In the genomic region with DNA sequence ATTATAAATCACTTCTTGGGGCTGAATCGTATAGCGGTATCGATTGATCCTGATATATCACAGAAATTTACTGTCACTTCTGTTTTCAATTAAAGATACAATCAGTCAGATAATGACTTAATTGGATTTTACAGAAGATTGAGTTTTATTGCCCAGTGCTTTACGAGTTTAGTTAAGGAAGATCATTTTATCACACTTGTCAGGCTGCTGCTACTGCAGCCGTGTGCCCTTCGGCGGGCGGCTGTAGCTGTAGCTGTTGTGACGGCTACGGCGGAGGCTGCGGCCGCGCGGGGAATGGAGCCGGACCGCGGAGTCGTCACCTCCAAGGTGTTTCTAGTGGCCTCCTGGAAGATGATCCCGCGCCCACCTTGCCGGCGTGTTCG, we compare ENCODE assay signal across 29 cellular contexts. TPM values are rescaled to one million over a fixed set of nuclear protein-coding genes. Genes with fewer than 3 reads are reported as not detected.
A peak's percentile ranks its signal among the peaks of the same experiment; 100 is the strongest.
DNase-seq lines count a peak whose midpoint lies in the region; ATAC-seq and TF ChIP-seq lines count a peak whose summit lies in the region.
"Had no signal": no experiment of that assay in that cellular context is flagged by ENCODE, and none has a peak within 500 bp of the region (broad histone marks: within the 10 kb centered on the region; RNA-seq: fewer than 3 reads in every experiment).

No MANE protein-coding gene starts in this region.

- peak overlapping the region; percentile 11 for H3K27ac Mint-ChIP-seq in activated CD8-positive, alpha-beta memory T cell treated with anti-CD3 and anti-CD28 coated beads, Interleukin-2, amount 10 ng/mL, durations not matched to agents 7 days and 5 days
- no peak overlapping the region for H3K27ac Mint-ChIP-seq in WTC11
- H3K27ac Mint-ChIP-seq: activated naive CD4-positive, alpha-beta T cell treated with anti-CD3 and anti-CD28 coated beads, Interleukin-2, amount 50 U/mL, for 24 hours; activated T-cell treated with anti-CD3 and anti-CD28 coated beads, Interleukin-2, amount 50 U/mL, for 72 hours; natural killer cell had no signal

- H3K36me3 ChIP-seq in Karpas-422 (ENCODE audit: insufficient read depth, low read length) = no peaks in the 10 kb centered on the region
- H3K36me3 ChIP-seq: prostate gland had no signal

- H3K79me2 ChIP-seq in Karpas-422 (ENCODE audit: low read length) = no peaks in the 10 kb centered on the region

- no peak overlapping the region for H3K27ac ChIP-seq in Karpas-422 (ENCODE audit: low read length)
- H3K27ac ChIP-seq: prostate gland, skin epidermis had no signal

- H3K4me1 ChIP-seq in Karpas-422 (ENCODE audit: low read length) = no peaks in the 10 kb centered on the region
- H3K4me1 ChIP-seq: prostate gland had no signal

- peaks cover 7% of the 10 kb centered on the region for H3K36me3 Mint-ChIP-seq in activated CD8-positive, alpha-beta memory T cell treated with anti-CD3 and anti-CD28 coated beads, Interleukin-2, amount 10 ng/mL, durations not matched to agents 7 days and 5 days
- H3K36me3 Mint-ChIP-seq in WTC11 = no peaks in the 10 kb centered on the region
- H3K36me3 Mint-ChIP-seq: memory B cell, natural killer cell had no signal

- H3K4me3 Mint-ChIP-seq in activated CD8-positive, alpha-beta memory T cell treated with anti-CD3 and anti-CD28 coated beads, Interleukin-2, amount 10 ng/mL, durations not matched to agents 7 days and 5 days = no peak overlapping the region
- peak overlapping the region; percentile 66 for H3K4me3 Mint-ChIP-seq in WTC11
- H3K4me3 Mint-ChIP-seq: activated naive CD4-positive, alpha-beta T cell treated with anti-CD3 and anti-CD28 coated beads, Interleukin-2, amount 50 U/mL, for 24 hours; memory B cell; natural killer cell had no signal

- no peaks in the 10 kb centered on the region for H3K27me3 ChIP-seq in Karpas-422 (ENCODE audit: low read length)

- H3K9ac ChIP-seq in Karpas-422 (ENCODE audit: low read length) = no peak overlapping the region

- POLR2A ChIA-PET in WTC11 (lab: Charles Lee) = no interaction called here

- H4K20me1 ChIP-seq in Karpas-422 (ENCODE audit: insufficient read depth, low read depth, low read length) = no peaks in the 10 kb centered on the region

- ATAC-seq in activated CD8-positive, alpha-beta memory T cell treated with anti-CD3 and anti-CD28 coated beads, Interleukin-2, amount 10 ng/mL, durations not matched to agents 7 days and 5 days = no peak
- ATAC-seq in WTC11 (no peak), HG03457 (IDR thresholded peaks at IDR 0.05; ENCODE audit: unreplicated experiment) (no peak), GM19328 (IDR thresholded peaks at IDR 0.05; ENCODE audit: unreplicated experiment) (no peak), GM19467 (IDR thresholded peaks at IDR 0.05; ENCODE audit: unreplicated experiment) (no peak)
- ATAC-seq: activated T-cell treated with anti-CD3 and anti-CD28 coated beads, Interleukin-2, amount 50 U/mL, for 72 hours; K562; natural killer cell had no signal

- no peak for TF ChIP-seq CTCF in WTC11 (IDR thresholded peaks at IDR 0.05)

- H2AFZ ChIP-seq in Karpas-422 (ENCODE audit: low read length) = no peak overlapping the region

- H3K27me3 Mint-ChIP-seq in activated CD8-positive, alpha-beta memory T cell treated with anti-CD3 and anti-CD28 coated beads, Interleukin-2, amount 10 ng/mL, durations not matched to agents 7 days and 5 days = peaks cover 93% of the 10 kb centered on the region
- peaks cover 98% of the 10 kb centered on the region for H3K27me3 Mint-ChIP-seq in WTC11 (ENCODE audit: low read depth)

- H3K9me3 Mint-ChIP-seq in activated CD8-positive, alpha-beta memory T cell treated with anti-CD3 and anti-CD28 coated beads, Interleukin-2, amount 10 ng/mL, durations not matched to agents 7 days and 5 days (ENCODE audit: low read depth) = no peaks in the 10 kb centered on the region
- H3K9me3 Mint-ChIP-seq in WTC11 = no peaks in the 10 kb centered on the region
- H3K9me3 Mint-ChIP-seq: activated T-cell treated with anti-CD3 and anti-CD28 coated beads, Interleukin-2, amount 50 U/mL, for 72 hours; memory B cell; natural killer cell had no signal

- no peak for DNase-seq in activated CD8-positive, alpha-beta memory T cell treated with anti-CD3 and anti-CD28 coated beads, Interleukin-2, amount 10 ng/mL, durations not matched to agents 7 days and 5 days
- DNase-seq in activated CD8-positive, alpha-beta memory T cell treated with anti-CD3 and anti-CD28 coated beads for 24 hours = no peak
- no peak for DNase-seq in WTC11 (ENCODE audit: low spot score)
- peak; percentile 75 for DNase-seq in left kidney (ENCODE audit: low read depth, low spot score)
- no peak for DNase-seq in Karpas-422
- DNase-seq: ACHN; C1 segment of cervical spinal cord; effector memory CD4-positive, alpha-beta T cell; GDM1; HCEC 1CT; kidney; MV-4-11; natural killer cell; NCI-H187; NCI-H345; stimulated activated CD4-positive, alpha-beta T cell treated with anti-CD3 and anti-CD28 coated beads, Interleukin-2, amount 100 ng/mL, for 48 hours had no signal

- CTCF ChIA-PET in activated CD8-positive, alpha-beta memory T cell treated with anti-CD3 and anti-CD28 coated beads, Interleukin-2, amount 10 ng/mL, durations not matched to agents 7 days and 5 days (lab: Charles Lee) = no interaction called here
- CTCF ChIA-PET in WTC11 (lab: Charles Lee) = interaction anchor here (1.1 to 1.7 kb wide), 3 partner anchors 9 to 60 kb away, joined by 3 to 5 read pairs (median 4); no protein-coding TSS in a partner anchor

- no peaks in the 10 kb centered on the region for H3K9me2 ChIP-seq in Karpas-422 (replicated peaks; ENCODE audit: insufficient read depth, low read length)

- H3K4me2 ChIP-seq in Karpas-422 (ENCODE audit: low read depth, low read length, poor library complexity, severe bottlenecking) = no peak overlapping the region

- H3K4me3 ChIP-seq in Karpas-422 (ENCODE audit: low read length) = no peak overlapping the region
- H3K4me3 ChIP-seq: GM12878, K562, prostate gland, skin epidermis had no signal

- H3K4me1 Mint-ChIP-seq in activated CD8-positive, alpha-beta memory T cell treated with anti-CD3 and anti-CD28 coated beads, Interleukin-2, amount 10 ng/mL, durations not matched to agents 7 days and 5 days = peaks cover 11% of the 10 kb centered on the region
- H3K4me1 Mint-ChIP-seq in WTC11 = peaks cover 58% of the 10 kb centered on the region

- no peaks in the 10 kb centered on the region for H3K9me3 ChIP-seq in Karpas-422 (ENCODE audit: low read length)
- H3K9me3 ChIP-seq: prostate gland had no signal

TF ChIP-seq in WTC11, 78 proteins besides CTCF, POLR2A, EP300 and RAD21 (continues in another document):
- TF ChIP-seq, protein P1, sequence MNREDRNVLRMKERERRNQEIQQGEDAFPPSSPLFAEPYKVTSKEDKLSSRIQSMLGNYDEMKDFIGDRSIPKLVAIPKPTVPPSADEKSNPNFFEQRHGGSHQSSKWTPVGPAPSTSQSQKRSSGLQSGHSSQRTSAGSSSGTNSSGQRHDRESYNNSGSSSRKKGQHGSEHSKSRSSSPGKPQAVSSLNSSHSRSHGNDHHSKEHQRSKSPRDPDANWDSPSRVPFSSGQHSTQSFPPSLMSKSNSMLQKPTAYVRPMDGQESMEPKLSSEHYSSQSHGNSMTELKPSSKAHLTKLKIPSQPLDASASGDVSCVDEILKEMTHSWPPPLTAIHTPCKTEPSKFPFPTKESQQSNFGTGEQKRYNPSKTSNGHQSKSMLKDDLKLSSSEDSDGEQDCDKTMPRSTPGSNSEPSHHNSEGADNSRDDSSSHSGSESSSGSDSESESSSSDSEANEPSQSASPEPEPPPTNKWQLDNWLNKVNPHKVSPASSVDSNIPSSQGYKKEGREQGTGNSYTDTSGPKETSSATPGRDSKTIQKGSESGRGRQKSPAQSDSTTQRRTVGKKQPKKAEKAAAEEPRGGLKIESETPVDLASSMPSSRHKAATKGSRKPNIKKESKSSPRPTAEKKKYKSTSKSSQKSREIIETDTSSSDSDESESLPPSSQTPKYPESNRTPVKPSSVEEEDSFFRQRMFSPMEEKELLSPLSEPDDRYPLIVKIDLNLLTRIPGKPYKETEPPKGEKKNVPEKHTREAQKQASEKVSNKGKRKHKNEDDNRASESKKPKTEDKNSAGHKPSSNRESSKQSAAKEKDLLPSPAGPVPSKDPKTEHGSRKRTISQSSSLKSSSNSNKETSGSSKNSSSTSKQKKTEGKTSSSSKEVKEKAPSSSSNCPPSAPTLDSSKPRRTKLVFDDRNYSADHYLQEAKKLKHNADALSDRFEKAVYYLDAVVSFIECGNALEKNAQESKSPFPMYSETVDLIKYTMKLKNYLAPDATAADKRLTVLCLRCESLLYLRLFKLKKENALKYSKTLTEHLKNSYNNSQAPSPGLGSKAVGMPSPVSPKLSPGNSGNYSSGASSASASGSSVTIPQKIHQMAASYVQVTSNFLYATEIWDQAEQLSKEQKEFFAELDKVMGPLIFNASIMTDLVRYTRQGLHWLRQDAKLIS (CRISPR knock-in tag; IDR thresholded peaks at IDR 0.05; ENCODE audit: borderline replicate concordance) = no peak
- TF ChIP-seq ZNF423 (CRISPR knock-in tag; IDR thresholded peaks at IDR 0.05) = no peak
- TF ChIP-seq ZNF138 (CRISPR knock-in tag; conservative IDR thresholded peaks at IDR 0.05) = no peak
- TF ChIP-seq SOX15 (CRISPR knock-in tag; IDR thresholded peaks at IDR 0.05) = no peak
- TF ChIP-seq, protein P2, sequence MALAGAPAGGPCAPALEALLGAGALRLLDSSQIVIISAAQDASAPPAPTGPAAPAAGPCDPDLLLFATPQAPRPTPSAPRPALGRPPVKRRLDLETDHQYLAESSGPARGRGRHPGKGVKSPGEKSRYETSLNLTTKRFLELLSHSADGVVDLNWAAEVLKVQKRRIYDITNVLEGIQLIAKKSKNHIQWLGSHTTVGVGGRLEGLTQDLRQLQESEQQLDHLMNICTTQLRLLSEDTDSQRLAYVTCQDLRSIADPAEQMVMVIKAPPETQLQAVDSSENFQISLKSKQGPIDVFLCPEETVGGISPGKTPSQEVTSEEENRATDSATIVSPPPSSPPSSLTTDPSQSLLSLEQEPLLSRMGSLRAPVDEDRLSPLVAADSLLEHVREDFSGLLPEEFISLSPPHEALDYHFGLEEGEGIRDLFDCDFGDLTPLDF (CRISPR knock-in tag; IDR thresholded peaks at IDR 0.05) = no peak
- no peak for TF ChIP-seq NFYB (CRISPR knock-in tag; conservative IDR thresholded peaks at IDR 0.05; ENCODE audit: low read depth)
- TF ChIP-seq, protein P3, sequence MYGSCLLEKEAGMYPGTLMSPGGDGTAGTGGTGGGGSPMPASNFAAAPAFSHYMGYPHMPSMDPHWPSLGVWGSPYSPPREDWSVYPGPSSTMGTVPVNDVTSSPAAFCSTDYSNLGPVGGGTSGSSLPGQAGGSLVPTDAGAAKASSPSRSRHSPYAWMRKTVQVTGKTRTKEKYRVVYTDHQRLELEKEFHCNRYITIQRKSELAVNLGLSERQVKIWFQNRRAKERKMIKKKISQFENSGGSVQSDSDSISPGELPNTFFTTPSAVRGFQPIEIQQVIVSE (CRISPR knock-in tag; IDR thresholded peaks at IDR 0.05; ENCODE audit: borderline replicate concordance) = no peak

RNA-seq across cellular contexts. Expression of a gene that starts 7.2 kb away (rescaled TPM):
- total RNA-seq in activated CD8-positive, alpha-beta memory T cell treated with anti-CD3 and anti-CD28 coated beads, Interleukin-2, amount 10 ng/mL, durations not matched to agents 7 days and 5 days = not detected
- not detected in 3 replicates for total RNA-seq in WTC11 (2021)
- not detected in 2 replicates for total RNA-seq in Karpas-422 (2014; rRNA removed; shearing (Covaris generic); ENCODE audit: low replicate concordance)
- total RNA-seq: activated T-cell treated with anti-CD3 and anti-CD28 coated beads, Interleukin-2, amount 50 U/mL, for 72 hours; chondrocyte; K562; kidney; natural killer cell; RPMI7951; urinary bladder had no signal
